Comparison of ENCODE assay signal across 20 cellular contexts in genomic region chr6:139955366-139956155, GRCh38.
"Had no signal": no experiment of that assay in that cellular context is flagged by ENCODE, and none has a peak within 500 bp of the region (broad histone marks: within the 10 kb centered on the region; RNA-seq: fewer than 3 reads in every experiment).

No MANE protein-coding gene starts in this region.

- FAIRE-seq: TTC549 had no signal

- H3K36me3 ChIP-seq: neutrophil, thyroid gland, uterus had no signal

- H3K9me3 ChIP-seq: neutrophil, thyroid gland, uterus had no signal

- H3K27me3 ChIP-seq: neutrophil, thyroid gland, uterus had no signal

- H3K4me1 ChIP-seq: uterus had no signal

- DNase-seq: activated B cell treated with CpG ODN at 0.5 μM for 24 hours; activated CD4-positive, alpha-beta T cell treated with anti-CD3 and anti-CD28 coated beads for 48 hours; activated CD8-positive, alpha-beta T cell treated with anti-CD3 and anti-CD28 coated beads for 36 hours; activated effector memory CD4-positive, alpha-beta T cell treated with anti-CD3 and anti-CD28 coated beads, Interleukin-2, amount 50 U/mL, for 16 hours; activated T-cell treated with anti-CD3 and anti-CD28 coated beads, Interleukin-2, amount 50 U/mL, for 48 hours; amygdala; central memory CD4-positive, alpha-beta T cell; cortex of kidney; effector CD4-positive, alpha-beta T cell; foreskin fibroblast; glutamatergic neuron; mesendoderm; natural killer cell; retina; stimulated activated CD4-positive, alpha-beta T cell treated with anti-CD3 and anti-CD28 coated beads, Interleukin-2, amount 100 ng/mL, for 48 hours; thyroid gland; uterus had no signal

- H3K27ac ChIP-seq: neutrophil, thyroid gland, uterus had no signal

- ATAC-seq: activated CD8-positive, alpha-beta T cell treated with anti-CD3 and anti-CD28 coated beads for 36 hours; natural killer cell; stimulated activated memory B cell treated with anti-CD40 and anti-IgM and Interleukin-4, amounts not matched to agents 10 μg/mL and 1 μg/mL and 100 μg/mL, for 72 hours had no signal

- H3K4me3 ChIP-seq: thyroid gland, uterus had no signal
